In genomic region chr9:8349928-8350327, GRCh38 we compare ENCODE assay signal across 9 cellular contexts.
"Had no signal": no experiment of that assay in that cellular context is flagged by ENCODE, and none has a peak within 500 bp of the region (broad histone marks: within the 10 kb centered on the region; RNA-seq: fewer than 3 reads in every experiment).

No MANE protein-coding gene starts in this region.

- DNase-seq: GM23248, GOT3, H7, HFFc6, IMR-90 had no signal

- H3K4me1 ChIP-seq: HAP-1 had no signal

- FAIRE-seq: HTR-8/SVneo, K562 had no signal

- H3K9ac ChIP-seq: GM23248 had no signal

- H3K27ac ChIP-seq: GM23248 had no signal

- H3K4me3 ChIP-seq: GM23248, HAP-1, K562 had no signal

- H3K9me3 ChIP-seq: HAP-1 had no signal

- H2AFZ ChIP-seq: GM23248 had no signal

- ATAC-seq: HCT116, K562 had no signal

- H3K36me3 ChIP-seq: HAP-1 had no signal
